Comparison of ENCODE assay signal across 17 cellular contexts in genomic region chr10:112701528-112702295, GRCh38.
"Had no signal": no experiment of that assay in that cellular context is flagged by ENCODE, and none has a peak within 500 bp of the region (broad histone marks: within the 10 kb centered on the region; RNA-seq: fewer than 3 reads in every experiment).

No MANE protein-coding gene starts in this region.

- H3K9me3 ChIP-seq: tibial nerve had no signal

- H3K27me3 Mint-ChIP-seq: central memory CD8-positive, alpha-beta T cell; dendritic cell treated with granulocyte-macrophage colony-stimulating factor and Interleukin-4, amounts not matched to agents 40 ng/mL and 50 ng/mL, for 4 days had no signal

- H3K4me3 ChIP-seq: neural progenitor cell, tibial nerve had no signal

- H3K9ac ChIP-seq: neural progenitor cell had no signal

- FAIRE-seq: islet of Langerhans had no signal

- H3K4me1 ChIP-seq: neural progenitor cell had no signal

- H3K27ac ChIP-seq: neural progenitor cell, tibial nerve had no signal

- ATAC-seq: left lobe of liver; stimulated activated effector memory CD8-positive, alpha-beta T cell treated with anti-CD3 and anti-CD28 coated beads, Interleukin-12 subunit alpha, Interleukin-12 subunit beta, amount 100 ng/mL, for 72 hours had no signal

- H3K4me1 Mint-ChIP-seq: central memory CD8-positive, alpha-beta T cell; endodermal cell; stimulated activated effector memory CD8-positive, alpha-beta T cell treated with anti-CD3 and anti-CD28 coated beads, Interleukin-12 subunit alpha, Interleukin-12 subunit beta, amount 100 ng/mL, for 72 hours had no signal

- H3K27ac Mint-ChIP-seq: dendritic cell treated with granulocyte-macrophage colony-stimulating factor and Interleukin-4, amounts not matched to agents 40 ng/mL and 50 ng/mL, for 4 days; endodermal cell; neural progenitor cell; stimulated activated effector memory CD8-positive, alpha-beta T cell treated with anti-CD3 and anti-CD28 coated beads, Interleukin-12 subunit alpha, Interleukin-12 subunit beta, amount 100 ng/mL, for 72 hours; T-helper 2 cell treated with Interferon-gamma antibody and Interleukin-4, amounts not matched to agents 5 μg/mL and 100 μg/mL, for 36 hours had no signal

- H3K4me3 Mint-ChIP-seq: central memory CD8-positive, alpha-beta T cell; dendritic cell treated with granulocyte-macrophage colony-stimulating factor and Interleukin-4, amounts not matched to agents 40 ng/mL and 50 ng/mL, for 4 days; endodermal cell; neural progenitor cell; stimulated activated effector memory CD8-positive, alpha-beta T cell treated with anti-CD3 and anti-CD28 coated beads, Interleukin-12 subunit alpha, Interleukin-12 subunit beta, amount 100 ng/mL, for 72 hours; T-helper 2 cell treated with Interferon-gamma antibody and Interleukin-4, amounts not matched to agents 5 μg/mL and 100 μg/mL, for 36 hours had no signal

- H3K36me3 ChIP-seq: neural progenitor cell, tibial nerve had no signal

- H3K36me3 Mint-ChIP-seq: neural progenitor cell had no signal

- H2AFZ ChIP-seq: neural progenitor cell had no signal

- H3K9me3 Mint-ChIP-seq: central memory CD8-positive, alpha-beta T cell; dendritic cell treated with granulocyte-macrophage colony-stimulating factor and Interleukin-4, amounts not matched to agents 40 ng/mL and 50 ng/mL, for 4 days; endodermal cell; neural progenitor cell; stimulated activated effector memory CD8-positive, alpha-beta T cell treated with anti-CD3 and anti-CD28 coated beads, Interleukin-12 subunit alpha, Interleukin-12 subunit beta, amount 100 ng/mL, for 72 hours; T-helper 2 cell treated with Interferon-gamma antibody and Interleukin-4, amounts not matched to agents 5 μg/mL and 100 μg/mL, for 36 hours had no signal

- H3K27me3 ChIP-seq: neural progenitor cell, tibial nerve had no signal

- DNase-seq: activated CD4-positive, alpha-beta T cell treated with anti-CD3 and anti-CD28 coated beads, Interleukin-2, amount 50 U/mL, for 4 hours; activated CD4-positive, CD25-positive, alpha-beta regulatory T cell treated with anti-CD3 and anti-CD28 coated beads, Interleukin-2, amount 50 U/mL, for 72 hours; activated naive CD4-positive, alpha-beta T cell treated with anti-CD3 and anti-CD28 coated beads, Interleukin-2, amount 50 U/mL, for 16 hours; activated T-cell treated with anti-CD3 and anti-CD28 coated beads, Interleukin-2, amount 50 U/mL, for 1 hour; endodermal cell; erythroblast; foreskin fibroblast; head of caudate nucleus; retina had no signal

- H3K4me2 ChIP-seq: neural progenitor cell had no signal
